In the genomic region with DNA sequence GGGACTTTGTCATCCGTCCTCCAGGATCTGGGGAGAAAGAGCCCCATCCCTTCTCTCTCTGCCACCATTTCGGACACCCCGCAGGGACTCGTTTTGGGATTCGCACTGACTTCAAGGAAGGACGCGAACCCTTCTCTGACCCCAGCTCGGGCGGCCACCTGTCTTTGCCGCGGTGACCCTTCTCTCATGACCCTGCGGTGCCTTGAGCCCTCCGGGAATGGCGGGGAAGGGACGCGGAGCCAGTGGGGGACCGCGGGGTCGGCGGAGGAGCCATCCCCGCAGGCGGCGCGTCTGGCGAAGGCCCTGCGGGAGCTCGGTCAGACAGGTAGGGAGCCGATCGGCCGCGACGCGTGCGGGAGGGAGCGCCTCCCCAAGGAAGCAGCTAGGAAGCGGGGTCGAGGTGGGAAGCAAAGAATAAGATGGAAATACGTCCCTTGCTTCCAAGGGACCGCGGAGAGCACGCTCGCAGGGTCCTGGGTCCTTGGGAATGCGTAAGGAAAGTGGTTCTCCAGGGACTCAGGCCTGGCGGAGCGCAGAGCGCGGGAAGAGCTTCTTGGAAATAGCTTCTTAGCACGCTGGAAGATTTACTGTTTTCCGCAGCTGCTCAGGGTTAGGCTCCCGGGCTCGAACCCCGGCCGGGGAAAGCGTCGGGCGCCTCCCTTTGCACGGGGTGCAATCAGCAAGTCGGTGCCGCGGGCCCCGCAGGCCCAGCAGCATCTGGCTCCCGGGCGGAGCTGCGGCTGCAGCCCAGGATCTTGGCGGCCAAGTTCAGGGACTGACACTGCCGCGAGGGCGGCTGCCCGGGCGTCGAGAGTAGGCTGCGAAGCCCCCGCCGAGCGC, we compare ENCODE assay signal across 8 cellular contexts. TPM values are rescaled to one million over a fixed set of nuclear protein-coding genes. Genes with fewer than 3 reads are reported as not detected.
DNase-seq lines count a peak whose midpoint lies in the region; ATAC-seq and TF ChIP-seq lines count a peak whose summit lies in the region.

No MANE protein-coding gene starts in this region.

- dilution Hi-C loops in mammary epithelial cell (cut with HindIII; ENCODE audit: low sequenced_read_pairs) = loop anchor here (5.0 kb wide), 1 partner anchor 54 kb away; no protein-coding TSS in a partner anchor

- H3K4me3 ChIP-seq in NT2/D1 (ENCODE audit: insufficient read length, low read depth) (peak overlapping the region; percentile 71), mammary epithelial cell (replicated peaks in 1 of 3; ENCODE audit: insufficient read depth in 1 of 3, low read depth in 2 of 3, low read length in 3 of 3) (peak overlapping the region; percentile 8 to 97 (median 48))

- DNase-seq in COR-L47 (lab: John Stamatoyannopoulos, UW) (peak; percentile 1), NT2/D1 (ENCODE audit: low read depth, low spot score) (peak; percentile 40), mammary epithelial cell (peak; percentile 15), left colon (peak; percentile 28 to 58), H4 (ENCODE audit: low spot score) (no peak), G401 (ENCODE audit: low spot score) (no peak)
- peak; percentile 23 for DNase-seq in stimulated activated CD4-positive, alpha-beta T cell treated with anti-CD3 and anti-CD28 coated beads, Interleukin-4, amount 100 ng/mL, for 24 hours

- H3K27me3 ChIP-seq in NT2/D1 (ENCODE audit: insufficient read depth, insufficient read length) (peaks cover 3% of the 10 kb centered on the region), mammary epithelial cell (ENCODE audit: insufficient read depth, low read length) (no peaks in the 10 kb centered on the region)

- H3K9ac ChIP-seq in NT2/D1 (ENCODE audit: insufficient read length, low read depth) = peak overlapping the region; percentile 82
- H3K9ac ChIP-seq in mammary epithelial cell (ENCODE audit: insufficient read depth, low read length) = no peak overlapping the region

- peak overlapping the region; percentile 98 for H3K4me2 ChIP-seq in mammary epithelial cell (ENCODE audit: insufficient read depth, low read depth, low read length)

- WGBS in mammary epithelial cell (ENCODE audit: low coverage, missing lambda C conversion rate) = 48% methylated on average over 45 of the region's 75 CpGs

- CTCF ChIA-PET in mammary epithelial cell (lab: Charles Lee; ENCODE audit: low non-redundant PET) = no interaction called here

- no TSS peak for BruUV-seq in mammary epithelial cell (replicated peaks; lab: Mats Ljungman, UMichigan)

- ATAC-seq in left colon = no peak
- ATAC-seq in GM19395 (IDR thresholded peaks at IDR 0.05; ENCODE audit: unreplicated experiment) = no peak

- in situ Hi-C loops in mammary epithelial cell (cut with MboI; ENCODE audit: low sequenced_read_pairs in 2 of 2) = loop anchor here (5.0 to 10.0 kb wide), 4 partner anchors 104 to 529 kb away; partner anchors contain the start of gene CRADD (in 1 of the 2)
- in situ Hi-C loops in G401 (cut with HindIII; ENCODE audit: low sequenced_read_pairs) = no loop called here

- H3K9me3 ChIP-seq in NT2/D1 (ENCODE audit: insufficient read depth, low read length) (no peaks in the 10 kb centered on the region), mammary epithelial cell (replicated peaks; ENCODE audit: insufficient read depth, low read length) (no peaks in the 10 kb centered on the region)

- H3K4me1 ChIP-seq in NT2/D1 (ENCODE audit: insufficient read depth, insufficient read length) (peaks cover 2% of the 10 kb centered on the region), mammary epithelial cell (ENCODE audit: insufficient read depth, low read length) (peaks cover 13% of the 10 kb centered on the region)

- no peaks in the 10 kb centered on the region for H4K20me1 ChIP-seq in mammary epithelial cell (ENCODE audit: insufficient read depth, low read length)

- intact Hi-C loops in mammary epithelial cell (cut with micrococcal nuclease) = no loop called here
- intact Hi-C loops in left colon (cut with DNase I, micrococcal nuclease) = loop anchor here in 1 of 2 donors (5.0 to 10.0 kb wide), 2 partner anchors 102 to 169 kb away; partner anchors contain the start of gene CRADD

- peak overlapping the region; percentile 94 for H2AFZ ChIP-seq in mammary epithelial cell (ENCODE audit: low read depth, low read length)

- H3K79me2 ChIP-seq in mammary epithelial cell (ENCODE audit: insufficient read depth, low read length) = peaks cover 5% of the 10 kb centered on the region

- peaks cover 33% of the 10 kb centered on the region for H3K36me3 ChIP-seq in NT2/D1 (ENCODE audit: insufficient read depth, insufficient read length, low read length)
- no peaks in the 10 kb centered on the region for H3K36me3 ChIP-seq in mammary epithelial cell (ENCODE audit: insufficient read depth, low read length)

- no peak for TF ChIP-seq CTCF in mammary epithelial cell (conservative IDR thresholded peaks at IDR 0.05 in 1 of 2, IDR thresholded peaks at IDR 0.05 in 1 of 2; ENCODE audit: extremely low read depth in 1 of 2, insufficient read depth in 1 of 2, low read depth in 1 of 2, low read length in 2 of 2)

- H3K27ac ChIP-seq in mammary epithelial cell (ENCODE audit: insufficient read depth, low read depth, low read length) = no peak overlapping the region

RNA-seq across cellular contexts. Expression of gene SOCS2, which starts 0.5 kb away (rescaled TPM):
- total RNA-seq in mammary epithelial cell (10 to 100 TPM; 19.4 to 27.0 TPM), left colon (10 to 100 TPM; 19.5 to 27.9 TPM)
- polyA plus RNA-seq in mammary epithelial cell = 8.9 TPM
- polyA minus RNA-seq in mammary epithelial cell = 1.4 TPM
- total RNA-seq in H4 (2014; rRNA removed; shearing (Covaris generic)) = 5.7 and 6.1 TPM in 2 replicates
- not detected in 2 replicates for total RNA-seq in G401 (2014; rRNA removed; shearing (Covaris generic))

Comparison
In these comparisons a context has a peak if more than half of its experiments do, and no peak if none do; other contexts are left out.
1. DNase-seq: peak in COR-L47 (single experiment), NT2/D1 (single experiment), mammary epithelial cell (single experiment), left colon (2 of 2) and stimulated activated CD4-positive, alpha-beta T cell treated with anti-CD3 and anti-CD28 coated beads, Interleukin-4, amount 100 ng/mL, for 24 hours (single experiment); none in H4 (single experiment) and G401 (single experiment).